Comparison of ENCODE assay signal across 15 cellular contexts in genomic region chr9:93390953-93391515, GRCh38.
"Had no signal": no experiment of that assay in that cellular context is flagged by ENCODE, and none has a peak within 500 bp of the region (broad histone marks: within the 10 kb centered on the region; RNA-seq: fewer than 3 reads in every experiment).

No MANE protein-coding gene starts in this region.

- H3K27ac Mint-ChIP-seq: activated naive CD4-positive, alpha-beta T cell treated with anti-CD3 and anti-CD28 coated beads, Interleukin-2, amount 10 ng/mL, durations not matched to agents 7 days and 5 days; memory B cell; natural killer cell had no signal

- H3K9me3 Mint-ChIP-seq: activated naive CD4-positive, alpha-beta T cell treated with anti-CD3 and anti-CD28 coated beads, Interleukin-2, amount 10 ng/mL, durations not matched to agents 7 days and 5 days; natural killer cell had no signal

- ATAC-seq: left ventricle myocardium superior; natural killer cell; stimulated activated naive CD8-positive, alpha-beta T cell treated with anti-CD3 and anti-CD28 coated beads, Interleukin-15, Interleukin-2, amounts not matched to agents 100 U/mL and 50 U/mL, for 24 hours; upper lobe of right lung had no signal

- H3K4me3 Mint-ChIP-seq: activated naive CD4-positive, alpha-beta T cell treated with anti-CD3 and anti-CD28 coated beads, Interleukin-2, amount 10 ng/mL, durations not matched to agents 7 days and 5 days; memory B cell; natural killer cell had no signal

- H3K9me3 ChIP-seq: esophagus squamous epithelium, upper lobe of right lung had no signal

- H3K27me3 ChIP-seq: cardiac muscle cell, upper lobe of right lung had no signal

- H3K4me3 ChIP-seq: cardiac muscle cell, esophagus squamous epithelium, upper lobe of right lung had no signal

- H3K36me3 ChIP-seq: cardiac muscle cell, esophagus squamous epithelium, upper lobe of right lung, WERI-Rb-1 had no signal

- H3K36me3 Mint-ChIP-seq: activated naive CD4-positive, alpha-beta T cell treated with anti-CD3 and anti-CD28 coated beads, Interleukin-2, amount 10 ng/mL, durations not matched to agents 7 days and 5 days; memory B cell; natural killer cell had no signal

- H3K4me1 Mint-ChIP-seq: activated naive CD4-positive, alpha-beta T cell treated with anti-CD3 and anti-CD28 coated beads, Interleukin-2, amount 10 ng/mL, durations not matched to agents 7 days and 5 days; memory B cell; natural killer cell had no signal

- H3K27ac ChIP-seq: cardiac muscle cell, esophagus squamous epithelium, upper lobe of right lung, WERI-Rb-1 had no signal

- DNase-seq: activated CD4-positive, alpha-beta T cell treated with anti-CD3 and anti-CD28 coated beads, Interleukin-2, amount 50 U/mL, for 48 hours; activated naive CD4-positive, alpha-beta T cell treated with anti-CD3 and anti-CD28 coated beads, Interleukin-2, amount 10 ng/mL, durations not matched to agents 7 days and 5 days; esophagus squamous epithelium; hippocampal formation; kidney; left ventricle myocardium superior; natural killer cell; nucleus accumbens; stimulated activated CD4-positive, alpha-beta T cell treated with anti-CD3 and anti-CD28 coated beads, Interleukin-15, amount 100 ng/mL, for 24 hours; stimulated activated CD4-positive, alpha-beta T cell treated with anti-CD3 and anti-CD28 coated beads, Interleukin-4, amount 100 ng/mL, for 24 hours; stimulated activated naive CD8-positive, alpha-beta T cell treated with anti-CD3 and anti-CD28 coated beads, Interleukin-15, Interleukin-2, amounts not matched to agents 100 U/mL and 50 U/mL, for 24 hours; upper lobe of right lung; WERI-Rb-1 had no signal

- H3K4me1 ChIP-seq: upper lobe of right lung had no signal
